In genomic region chr17:21671437-21671836, GRCh38 we compare ENCODE assay signal across 7 cellular contexts. TPM values are rescaled to one million over a fixed set of nuclear protein-coding genes. Genes with fewer than 3 reads are reported as not detected.
"Had no signal": no experiment of that assay in that cellular context is flagged by ENCODE, and none has a peak within 500 bp of the region (broad histone marks: within the 10 kb centered on the region; RNA-seq: fewer than 3 reads in every experiment).

No MANE protein-coding gene starts in this region.

RNA-seq across cellular contexts. Expression of gene KCNJ18, which starts 20.9 kb away (rescaled TPM):
- total RNA-seq: HT-29, NCI-H460, PC-9, Peyer's patch, Right ventricle myocardium inferior, RPMI7951, SJCRH30 had no signal
